21 cellular contexts compared by ENCODE assay signal in genomic region chr17:83086907-83087787, GRCh38. TPM values are rescaled to one million over a fixed set of nuclear protein-coding genes. Genes with fewer than 3 reads are reported as not detected.
DNase-seq lines count a peak whose midpoint lies in the region; ATAC-seq and TF ChIP-seq lines count a peak whose summit lies in the region.
"Had no signal": no experiment of that assay in that cellular context is flagged by ENCODE, and none has a peak within 500 bp of the region (broad histone marks: within the 10 kb centered on the region; RNA-seq: fewer than 3 reads in every experiment).

No MANE protein-coding gene starts in this region.

- peaks cover 27% of the 10 kb centered on the region for H3K36me3 ChIP-seq in GM23248 (ENCODE audit: low read depth)
- H3K36me3 ChIP-seq in ascending aorta = peaks cover 22 to 51% of the 10 kb centered on the region in 2 donors
- peaks cover 7 to 58% (median 29%) of the 10 kb centered on the region in 4 donors for H3K36me3 ChIP-seq in stomach
- H3K36me3 ChIP-seq: breast epithelium, prostate gland had no signal

- H3K9ac ChIP-seq in GM23248 = peak overlapping the region; percentile 97

- ATAC-seq in natural killer cell = no peak
- ATAC-seq in HG03095 (IDR thresholded peaks at IDR 0.05; ENCODE audit: unreplicated experiment) = no peak
- ATAC-seq: activated naive CD8-positive, alpha-beta T cell treated with anti-CD3 and anti-CD28 coated beads, Interleukin-2, amount 50 U/mL, for 24 hours; left lobe of liver had no signal

- H3K36me3 Mint-ChIP-seq in natural killer cell = no peaks in the 10 kb centered on the region

- no peaks in the 10 kb centered on the region for H3K27me3 Mint-ChIP-seq in natural killer cell (ENCODE audit: low read depth in 2 of 2)
- H3K27me3 Mint-ChIP-seq: activated naive CD8-positive, alpha-beta T cell treated with anti-CD3 and anti-CD28 coated beads, Interleukin-2, amount 50 U/mL, for 24 hours had no signal

- H3K4me1 Mint-ChIP-seq in natural killer cell = peaks cover 63 to 80% of the 10 kb centered on the region in 2 donors

- TF ChIP-seq CTCF in ascending aorta (IDR thresholded peaks at IDR 0.05) (no peak), natural killer cell (IDR thresholded peaks at IDR 0.05) (no peak), stomach (IDR thresholded peaks at IDR 0.05) (no peak)

- no peak for TF ChIP-seq POLR2A in stomach (IDR thresholded peaks at IDR 0.05)

- intact Hi-C loops in ascending aorta (cut with DNase I) = no loop called here
- intact Hi-C loops in natural killer cell (cut with micrococcal nuclease) = no loop called here
- intact Hi-C loops in stomach (cut with DNase I; ENCODE audit: low total_unique reads) = no loop called here

- H3K4me1 ChIP-seq in GM23248 (ENCODE audit: insufficient read depth) (peaks cover 56% of the 10 kb centered on the region), ascending aorta (peaks cover 46 to 92% of the 10 kb centered on the region in 2 donors), stomach (peaks cover 69 to 96% (median 81%) of the 10 kb centered on the region in 4 donors)

- H3K27ac ChIP-seq in GM23248 (peak overlapping the region; percentile 100), ascending aorta (peak overlapping the region; percentile 92 to 97), stomach (peak overlapping the region in 4 of 5 donors; percentile 15 to 69 (median 44))
- H3K27ac ChIP-seq: colonic mucosa, prostate gland had no signal

- no peaks in the 10 kb centered on the region; the same call in 1 of the 2 replicates for H4K20me1 ChIP-seq in GM23248 (ENCODE audit: insufficient read depth)

- H3F3A ChIP-seq in GM23248 (ENCODE audit: insufficient read depth) = peaks cover 56% of the 10 kb centered on the region

- H3K79me2 ChIP-seq in GM23248 (ENCODE audit: insufficient read depth) = peaks cover 89% of the 10 kb centered on the region

- DNase-seq in GM23248 (peak; percentile 65), ascending aorta (ENCODE audit: low spot score in 2 of 2) (no peak), natural killer cell (no peak), stomach (no peak), COR-L47 (lab: John Stamatoyannopoulos, UW) (no peak), occipital lobe (lab: John Stamatoyannopoulos, UW) (no peak), NCI-H2171 treated with DMSO at 0.1 percent for 48 hours (lab: John Stamatoyannopoulos, UW) (no peak)
- DNase-seq: activated CD4-positive, alpha-beta memory T cell treated with anti-CD3 and anti-CD28 coated beads, Interleukin-2, amount 10 ng/mL, durations not matched to agents 7 days and 5 days; activated effector memory CD4-positive, alpha-beta T cell treated with anti-CD3 and anti-CD28 coated beads, Interleukin-2, amount 50 U/mL, for 16 hours; activated naive CD8-positive, alpha-beta T cell treated with anti-CD3 and anti-CD28 coated beads, Interleukin-2, amount 50 U/mL, for 24 hours; colonic mucosa; KG1; NCI-H69; nephron progenitor cell; stimulated activated CD4-positive, alpha-beta T cell treated with anti-CD3 and anti-CD28 coated beads, Interleukin-4, amount 100 ng/mL, for 24 hours; T1000 had no signal

- H3K9me3 Mint-ChIP-seq in natural killer cell = no peaks in the 10 kb centered on the region
- H3K9me3 Mint-ChIP-seq: activated CD4-positive, alpha-beta memory T cell treated with anti-CD3 and anti-CD28 coated beads, Interleukin-2, amount 10 ng/mL, durations not matched to agents 7 days and 5 days; activated naive CD8-positive, alpha-beta T cell treated with anti-CD3 and anti-CD28 coated beads, Interleukin-2, amount 50 U/mL, for 24 hours; nephron progenitor cell; stimulated activated naive CD8-positive, alpha-beta T cell treated with anti-CD3 and anti-CD28 coated beads, Interleukin-15, Interleukin-2, amounts not matched to agents 100 ng/mL and 50 ng/mL, for 24 hours had no signal

- no peaks in the 10 kb centered on the region for H3K9me2 ChIP-seq in GM23248 (ENCODE audit: insufficient read depth)

- peak overlapping the region; percentile 89 for H3K4me2 ChIP-seq in GM23248 (ENCODE audit: unreplicated experiment)

- H3K27me3 ChIP-seq in GM23248 (replicated peaks; ENCODE audit: insufficient read depth) = no peaks in the 10 kb centered on the region
- H3K27me3 ChIP-seq in ascending aorta = no peaks in the 10 kb centered on the region
- no peaks in the 10 kb centered on the region for H3K27me3 ChIP-seq in stomach
- H3K27me3 ChIP-seq: breast epithelium, colonic mucosa had no signal

- in situ Hi-C loops in GM23248 (cut with MboI) = no loop called here

- no peak overlapping the region for H2AFZ ChIP-seq in GM23248

- peak overlapping the region; percentile 90 for H3K4me3 Mint-ChIP-seq in natural killer cell
- H3K4me3 Mint-ChIP-seq: activated CD4-positive, alpha-beta memory T cell treated with anti-CD3 and anti-CD28 coated beads, Interleukin-2, amount 10 ng/mL, durations not matched to agents 7 days and 5 days; activated naive CD8-positive, alpha-beta T cell treated with anti-CD3 and anti-CD28 coated beads, Interleukin-2, amount 50 U/mL, for 24 hours; nephron progenitor cell; stimulated activated naive CD8-positive, alpha-beta T cell treated with anti-CD3 and anti-CD28 coated beads, Interleukin-15, Interleukin-2, amounts not matched to agents 100 ng/mL and 50 ng/mL, for 24 hours had no signal

- no peak for TF ChIP-seq EP300 in stomach (IDR thresholded peaks at IDR 0.05)

- H3K9me3 ChIP-seq in GM23248 (ENCODE audit: low read depth) (no peaks in the 10 kb centered on the region), ascending aorta (no peaks in the 10 kb centered on the region), stomach (no peaks in the 10 kb centered on the region)
- H3K9me3 ChIP-seq: breast epithelium, colonic mucosa, prostate gland had no signal

- WGBS in GM23248 (ENCODE audit: low coverage in 1 of 2, low lambda C conversion rate in 2 of 2, missing lambda C conversion rate in 2 of 2), 2 experiments = 64 to 76% methylated on average over 31 to 36 of the region's 39 CpGs
- 87 to 97% (median 92%) methylated on average over 24 to 39 of the region's 39 CpGs for WGBS in stomach, 5 donors

- H3K4me3 ChIP-seq in GM23248 (peak overlapping the region; percentile 63; the same call in 1 of the 2 replicates), ascending aorta (peak overlapping the region; percentile 21 to 22), stomach (no peak overlapping the region)
- H3K4me3 ChIP-seq: colonic mucosa, prostate gland had no signal

- H3K27ac Mint-ChIP-seq in natural killer cell = peak overlapping the region; percentile 98
- H3K27ac Mint-ChIP-seq: activated CD4-positive, alpha-beta memory T cell treated with anti-CD3 and anti-CD28 coated beads, Interleukin-2, amount 10 ng/mL, durations not matched to agents 7 days and 5 days; activated naive CD8-positive, alpha-beta T cell treated with anti-CD3 and anti-CD28 coated beads, Interleukin-2, amount 50 U/mL, for 24 hours; nephron progenitor cell; stimulated activated naive CD8-positive, alpha-beta T cell treated with anti-CD3 and anti-CD28 coated beads, Interleukin-15, Interleukin-2, amounts not matched to agents 100 ng/mL and 50 ng/mL, for 24 hours had no signal

RNA-seq across cellular contexts. Expression of gene METRNL, which starts 7.7 kb away (rescaled TPM):
- total RNA-seq in GM23248 (2014; rRNA removed; shearing (Covaris generic)) = 305 and 319 TPM in 2 replicates
- 26.5 and 28.4 TPM in 2 replicates for polyA plus RNA-seq in GM23248 (2016; fragmentation: Nextera tagmentation; extraction: Ambion mirVana)
- total RNA-seq in ascending aorta = 257 TPM
- total RNA-seq in natural killer cell = 100 to 1,000 TPM; 227 to 390 (median 325) TPM
- total RNA-seq in stomach = 100 to 1,000 TPM in 2 of 5 donors, 10 to 100 TPM in 3; 25.7 to 452 (median 55.4) TPM
- 10 to 100 TPM; 29.3 to 49.1 (median 35.9) TPM for polyA plus RNA-seq in stomach
- 22.3 TPM for total RNA-seq in occipital lobe

Comparison
In these comparisons a context has a peak if more than half of its experiments do, and no peak if none do; other contexts are left out.
1. H3K27ac ChIP-seq: peak in every context shown above with its lines; median percentile 100 in GM23248; 94 in ascending aorta; 44 in stomach.
2. H3K4me3 ChIP-seq: peak in GM23248 (single experiment) and ascending aorta (2 of 2); none in stomach (0 of 4).